ENCODE assay signal across 8 cellular contexts in the genomic region with DNA sequence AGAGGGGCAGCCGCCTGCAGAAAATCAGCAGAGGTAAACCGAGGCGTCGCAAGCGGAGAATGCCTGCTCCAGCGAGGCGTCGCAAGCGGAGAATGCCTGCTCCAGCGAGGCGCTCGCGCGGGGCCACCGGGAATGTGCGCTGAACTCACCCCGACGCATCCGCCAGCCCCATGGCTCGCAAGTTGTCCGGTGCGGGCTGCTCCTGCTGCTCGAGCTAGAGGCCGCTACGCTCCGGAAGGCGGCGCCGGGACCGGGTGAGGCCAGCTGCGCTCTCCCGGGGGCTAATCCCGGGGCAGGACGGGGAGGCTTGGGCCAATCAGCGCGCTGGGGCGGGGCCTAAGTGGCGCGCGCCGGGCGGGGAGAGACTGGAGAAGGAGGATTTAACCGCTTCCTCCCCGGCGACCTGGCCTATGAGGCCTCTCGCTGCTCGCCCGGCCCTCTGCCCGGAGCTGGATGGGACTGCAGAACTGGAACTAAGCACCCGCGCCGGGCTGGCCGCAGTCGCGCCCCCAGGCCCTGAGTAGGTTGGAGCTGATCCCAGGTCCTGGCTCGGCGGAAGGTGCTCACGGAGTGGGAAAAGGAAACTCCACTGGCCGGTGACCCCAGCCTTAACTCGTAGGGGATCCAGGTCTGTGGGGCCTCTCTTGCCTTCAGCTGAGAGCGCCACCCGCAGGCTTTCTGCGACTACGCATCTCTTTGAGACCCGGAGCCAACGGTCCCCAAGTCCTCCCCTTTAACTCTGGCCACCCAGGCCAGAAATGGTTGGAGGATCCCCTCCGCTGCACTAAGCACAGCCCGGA. TPM values are rescaled to one million over a fixed set of nuclear protein-coding genes. Genes with fewer than 3 reads are reported as not detected.
DNase-seq lines count a peak whose midpoint lies in the region; ATAC-seq, FAIRE-seq and TF ChIP-seq lines count a peak whose summit lies in the region.

SLC26A6 (minus strand) TSS at position 240 of the 800 bp plus-strand sequence; CDS start at position 172, 68 bp downstream.

- dilution Hi-C loops in keratinocyte (cut with MboI; ENCODE audit: extremely low pct_ligation_motif_present, low sequenced_read_pairs) = no loop called here

- peaks cover 11% of the 10 kb centered on the region for H3K4me1 ChIP-seq in keratinocyte (ENCODE audit: control insufficient read depth, extremely low read depth, insufficient read depth, low read length)

- peak within 1 kb of the TSS; percentile 85 for H2AFZ ChIP-seq in keratinocyte (ENCODE audit: control insufficient read depth, low read length)

- DNase-seq in AML-193 (lab: John Stamatoyannopoulos, UW) (peak; percentile 96 to 98), NCI-H446 treated with DMSO at 0.1 percent for 48 hours (lab: John Stamatoyannopoulos, UW) (peak; percentile 79), cerebellum (ENCODE audit: low spot score) (peak; percentile 99), keratinocyte (ENCODE audit: low read depth, low spot score) (no peak)
- peak; percentile 85 to 92 for DNase-seq in stimulated activated CD4-positive, alpha-beta T cell treated with anti-CD3 and anti-CD28 coated beads, Interleukin-15, amount 100 ng/mL, for 1 hour (ENCODE audit: low read depth in 1 of 2, low spot score in 1 of 2)

- peak within 1 kb of the TSS; percentile 96 for H3K4me2 ChIP-seq in keratinocyte (ENCODE audit: control insufficient read depth, extremely low read depth, insufficient read depth, low read depth, low read length)

- H3K9me3 ChIP-seq in keratinocyte (ENCODE audit: control insufficient read depth, low read depth, low read length) = no peaks in the 10 kb centered on the region

- peak within 1 kb of the TSS; percentile 33 for H3K27ac ChIP-seq in keratinocyte (ENCODE audit: control insufficient read depth, insufficient read depth, low read length)

- no peaks in the 10 kb centered on the region for H3K27me3 ChIP-seq in keratinocyte (ENCODE audit: control insufficient read depth, extremely low read depth, insufficient read depth, low read length)

- peaks cover 2% of the 10 kb centered on the region for H4K20me1 ChIP-seq in keratinocyte (ENCODE audit: control insufficient read depth, extremely low read depth, insufficient read depth, low read length)

- peak within 1 kb of the TSS; percentile 77 to 93 (median 80) for H3K4me3 ChIP-seq in keratinocyte (ENCODE audit: control insufficient read depth in 2 of 3, extremely low read depth in 1 of 3, insufficient read depth in 2 of 3, low read depth in 1 of 3, low read length in 3 of 3)

- peaks cover 16 to 18% of the 10 kb centered on the region in 2 experiments for H3K36me3 ChIP-seq in keratinocyte (ENCODE audit: control insufficient read depth in 2 of 2, extremely low read depth in 1 of 2, insufficient read depth in 2 of 2, low read length in 2 of 2)

- peak; percentile 79 for FAIRE-seq in keratinocyte (lab: Jason Lieb, UNC)

- H3K9ac ChIP-seq in keratinocyte (ENCODE audit: control insufficient read depth, extremely low read depth, insufficient read depth, low read length) = peak within 1 kb of the TSS; percentile 72

- peak in 2 of 3 experiments; percentile 58 to 76 for TF ChIP-seq CTCF in keratinocyte (optimal IDR thresholded peaks at IDR 0.05 in 1 of 3, IDR thresholded peaks at IDR 0.05 in 1 of 3, conservative IDR thresholded peaks at IDR 0.05 in 1 of 3; ENCODE audit: extremely low read depth in 1 of 3, insufficient read depth in 2 of 3, low read length in 3 of 3)

- H3K9me1 ChIP-seq in keratinocyte (ENCODE audit: control insufficient read depth, extremely low read depth, insufficient read depth, low read length) = peaks cover 2% of the 10 kb centered on the region

- ATAC-seq in GM19043 (IDR thresholded peaks at IDR 0.05; ENCODE audit: low read depth, unreplicated experiment) (peak; percentile 92), HG03378 (IDR thresholded peaks at IDR 0.05; ENCODE audit: unreplicated experiment) (peak; percentile 74)
- peak; percentile 96 to 97 for ATAC-seq in activated CD4-positive, CD25-positive, alpha-beta regulatory T cell treated with anti-CD3 and anti-CD28 coated beads, Interleukin-2, amount 50 U/mL, for 24 hours

- H3K79me2 ChIP-seq in keratinocyte (ENCODE audit: control insufficient read depth, insufficient read depth, low read length) = peaks cover 13% of the 10 kb centered on the region

RNA-seq across cellular contexts. Expression of gene SLC26A6, which starts in this region (rescaled TPM):
- total RNA-seq in cerebellum = 7.4 TPM
- polyA plus RNA-seq in keratinocyte = 24.9 to 35.7 TPM (median 34.5 TPM) in 3 replicates
- 9.8 TPM for polyA plus RNA-seq in keratinocyte (2011; ENCODE audit: low read depth)
- 9.3 and 10.9 TPM in 2 replicates for polyA plus RNA-seq in keratinocyte (2011; cell fraction: cytosol; rRNA removed)
- polyA plus RNA-seq in keratinocyte (2011; cell fraction: nucleus; rRNA removed) = 211 and 227 TPM in 2 replicates
- 18.3 and 28.4 TPM in 2 replicates for polyA plus RNA-seq in keratinocyte (2012; ENCODE audit: low replicate concordance)
- 47.0 to 112 TPM (median 58.5 TPM) in 3 replicates for polyA minus RNA-seq in keratinocyte
- 34.1 TPM for polyA minus RNA-seq in keratinocyte (2011; cell fraction: cytosol; rRNA and poly(A)+ RNA removed)
- polyA minus RNA-seq in keratinocyte (2011; cell fraction: nucleus; rRNA and poly(A)+ RNA removed) = 59.0 and 61.0 TPM in 2 replicates
